Comparison of ENCODE assay signal across 10 cellular contexts in the genomic region with DNA sequence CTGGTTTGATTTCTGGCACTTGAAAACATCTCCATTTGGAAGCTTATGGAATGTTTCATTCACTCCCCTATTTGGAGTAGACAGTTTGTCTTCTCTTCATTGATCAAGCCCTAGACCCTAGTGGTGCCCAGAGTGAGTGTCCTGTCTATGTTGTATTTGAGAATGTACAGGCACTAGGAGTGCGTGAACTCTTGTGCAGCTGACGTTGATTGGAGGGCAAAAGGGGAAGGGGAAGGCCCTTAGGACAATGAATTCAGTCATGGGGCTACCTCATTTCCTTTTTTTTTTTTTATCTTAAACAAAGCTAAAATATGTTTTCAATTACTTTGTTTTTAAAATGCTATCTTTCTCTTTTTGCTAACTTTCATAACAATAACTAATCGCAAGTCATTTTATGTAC.
DNase-seq lines count a peak whose midpoint lies in the region; ATAC-seq and TF ChIP-seq lines count a peak whose summit lies in the region.
"Had no signal": no experiment of that assay in that cellular context is flagged by ENCODE, and none has a peak within 500 bp of the region (broad histone marks: within the 10 kb centered on the region; RNA-seq: fewer than 3 reads in every experiment).

No MANE protein-coding gene starts in this region.

- H3K4me1 Mint-ChIP-seq in activated CD4-positive, alpha-beta T cell treated with anti-CD3 and anti-CD28 coated beads, Interleukin-2, amount 10 ng/mL, durations not matched to agents 7 days and 5 days: peaks cover 82% of the 10 kb centered on the region
- peaks cover 93% of the 10 kb centered on the region for H3K4me1 Mint-ChIP-seq in stimulated activated naive CD8-positive, alpha-beta T cell treated with anti-CD3 and anti-CD28 coated beads, Interleukin-15, amount 100 ng/mL, for 72 hours

- no peaks in the 10 kb centered on the region for H3K9me3 Mint-ChIP-seq in activated CD4-positive, alpha-beta T cell treated with anti-CD3 and anti-CD28 coated beads, Interleukin-2, amount 10 ng/mL, durations not matched to agents 7 days and 5 days
- no peaks in the 10 kb centered on the region for H3K9me3 Mint-ChIP-seq in stimulated activated naive CD8-positive, alpha-beta T cell treated with anti-CD3 and anti-CD28 coated beads, Interleukin-15, amount 100 ng/mL, for 72 hours

- H3K4me3 ChIP-seq in foreskin fibroblast (ENCODE audit: low read depth in 1 of 2, low read length in 2 of 2): no peak overlapping the region

- ATAC-seq in SK-N-SH treated with all-trans-retinoic acid at 6 μM for 48 hours (peak; percentile 26), HG02840 (IDR thresholded peaks at IDR 0.05; ENCODE audit: low FRiP score, unreplicated experiment) (no peak)
- peak; percentile 66 for ATAC-seq in stimulated activated naive CD8-positive, alpha-beta T cell treated with anti-CD3 and anti-CD28 coated beads, Interleukin-15, amount 100 ng/mL, for 72 hours

- CTCF ChIA-PET in activated CD4-positive, alpha-beta T cell treated with anti-CD3 and anti-CD28 coated beads, Interleukin-2, amount 10 ng/mL, durations not matched to agents 7 days and 5 days (lab: Charles Lee): interaction anchor here (0.7 to 3.8 kb wide), 4 partner anchors 9 to 188 kb away, joined by 3 to 14 read pairs (median 4); no protein-coding TSS in a partner anchor

- H3K36me3 Mint-ChIP-seq in activated CD4-positive, alpha-beta T cell treated with anti-CD3 and anti-CD28 coated beads, Interleukin-2, amount 10 ng/mL, durations not matched to agents 7 days and 5 days (ENCODE audit: low read depth): peaks cover 32% of the 10 kb centered on the region

- peak overlapping the region; percentile 13 for H3K4me3 Mint-ChIP-seq in activated CD4-positive, alpha-beta T cell treated with anti-CD3 and anti-CD28 coated beads, Interleukin-2, amount 10 ng/mL, durations not matched to agents 7 days and 5 days
- peak overlapping the region; percentile 33 to 36 for H3K4me3 Mint-ChIP-seq in stimulated activated naive CD8-positive, alpha-beta T cell treated with anti-CD3 and anti-CD28 coated beads, Interleukin-15, amount 100 ng/mL, for 72 hours

- H3K27ac Mint-ChIP-seq in activated CD4-positive, alpha-beta T cell treated with anti-CD3 and anti-CD28 coated beads, Interleukin-2, amount 10 ng/mL, durations not matched to agents 7 days and 5 days: peak overlapping the region; percentile 73
- peak overlapping the region; percentile 35 to 55 for H3K27ac Mint-ChIP-seq in stimulated activated naive CD8-positive, alpha-beta T cell treated with anti-CD3 and anti-CD28 coated beads, Interleukin-15, amount 100 ng/mL, for 72 hours

- POLR2A ChIA-PET in activated CD4-positive, alpha-beta T cell treated with anti-CD3 and anti-CD28 coated beads, Interleukin-2, amount 10 ng/mL, durations not matched to agents 7 days and 5 days (lab: Charles Lee): interaction anchor here (0.5 kb wide), 1 partner anchor 65 kb away, joined by 3 read pairs; no protein-coding TSS in a partner anchor

- TF ChIP-seq CTCF in foreskin fibroblast (IDR thresholded peaks at IDR 0.05; ENCODE audit: low read depth, low read length): no peak

- no peaks in the 10 kb centered on the region for H3K27me3 Mint-ChIP-seq in activated CD4-positive, alpha-beta T cell treated with anti-CD3 and anti-CD28 coated beads, Interleukin-2, amount 10 ng/mL, durations not matched to agents 7 days and 5 days
- no peaks in the 10 kb centered on the region for H3K27me3 Mint-ChIP-seq in stimulated activated naive CD8-positive, alpha-beta T cell treated with anti-CD3 and anti-CD28 coated beads, Interleukin-15, amount 100 ng/mL, for 72 hours

- DNase-seq in activated CD4-positive, alpha-beta T cell treated with anti-CD3 and anti-CD28 coated beads, Interleukin-2, amount 10 ng/mL, durations not matched to agents 7 days and 5 days: no peak
- DNase-seq in activated CD4-positive, alpha-beta T cell treated with anti-CD3 and anti-CD28 coated beads for 1 hour: no peak
- peak; percentile 39 to 66 for DNase-seq in foreskin fibroblast
- peak in 1 of 2 donors; percentile 30 for DNase-seq in stimulated activated naive CD8-positive, alpha-beta T cell treated with anti-CD3 and anti-CD28 coated beads, Interleukin-15, amount 100 ng/mL, for 72 hours
- no peak for DNase-seq in activated gamma-delta T cell treated with Interleukin-2 at 50 U/mL for 16 hours
- no peak for DNase-seq in T-helper 9 cell
- DNase-seq: activated CD4-positive, alpha-beta T cell treated with anti-CD3 and anti-CD28 coated beads, Interleukin-2, amount 50 U/mL, for 1 hour; NCI-H1092 had no signal

TF ChIP-seq in SK-N-SH treated with all-trans-retinoic acid at 6 μM for 48 hours, 23 proteins besides CTCF, POLR2A, EP300 and RAD21:
- no peak for TF ChIP-seq RARB (CRISPR knock-in tag; IDR thresholded peaks at IDR 0.05)
- TF ChIP-seq ZC3H10 (CRISPR knock-in tag; IDR thresholded peaks at IDR 0.05): no peak
- TF ChIP-seq, protein P1, sequence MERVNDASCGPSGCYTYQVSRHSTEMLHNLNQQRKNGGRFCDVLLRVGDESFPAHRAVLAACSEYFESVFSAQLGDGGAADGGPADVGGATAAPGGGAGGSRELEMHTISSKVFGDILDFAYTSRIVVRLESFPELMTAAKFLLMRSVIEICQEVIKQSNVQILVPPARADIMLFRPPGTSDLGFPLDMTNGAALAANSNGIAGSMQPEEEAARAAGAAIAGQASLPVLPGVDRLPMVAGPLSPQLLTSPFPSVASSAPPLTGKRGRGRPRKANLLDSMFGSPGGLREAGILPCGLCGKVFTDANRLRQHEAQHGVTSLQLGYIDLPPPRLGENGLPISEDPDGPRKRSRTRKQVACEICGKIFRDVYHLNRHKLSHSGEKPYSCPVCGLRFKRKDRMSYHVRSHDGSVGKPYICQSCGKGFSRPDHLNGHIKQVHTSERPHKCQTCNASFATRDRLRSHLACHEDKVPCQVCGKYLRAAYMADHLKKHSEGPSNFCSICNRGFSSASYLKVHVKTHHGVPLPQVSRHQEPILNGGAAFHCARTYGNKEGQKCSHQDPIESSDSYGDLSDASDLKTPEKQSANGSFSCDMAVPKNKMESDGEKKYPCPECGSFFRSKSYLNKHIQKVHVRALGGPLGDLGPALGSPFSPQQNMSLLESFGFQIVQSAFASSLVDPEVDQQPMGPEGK (CRISPR knock-in tag; IDR thresholded peaks at IDR 0.05; ENCODE audit: borderline replicate concordance): no peak
- TF ChIP-seq PPARA (CRISPR knock-in tag; IDR thresholded peaks at IDR 0.05; ENCODE audit: borderline replicate concordance): no peak
- no peak for TF ChIP-seq OSR1 (CRISPR knock-in tag; IDR thresholded peaks at IDR 0.05)
- TF ChIP-seq, protein P2, sequence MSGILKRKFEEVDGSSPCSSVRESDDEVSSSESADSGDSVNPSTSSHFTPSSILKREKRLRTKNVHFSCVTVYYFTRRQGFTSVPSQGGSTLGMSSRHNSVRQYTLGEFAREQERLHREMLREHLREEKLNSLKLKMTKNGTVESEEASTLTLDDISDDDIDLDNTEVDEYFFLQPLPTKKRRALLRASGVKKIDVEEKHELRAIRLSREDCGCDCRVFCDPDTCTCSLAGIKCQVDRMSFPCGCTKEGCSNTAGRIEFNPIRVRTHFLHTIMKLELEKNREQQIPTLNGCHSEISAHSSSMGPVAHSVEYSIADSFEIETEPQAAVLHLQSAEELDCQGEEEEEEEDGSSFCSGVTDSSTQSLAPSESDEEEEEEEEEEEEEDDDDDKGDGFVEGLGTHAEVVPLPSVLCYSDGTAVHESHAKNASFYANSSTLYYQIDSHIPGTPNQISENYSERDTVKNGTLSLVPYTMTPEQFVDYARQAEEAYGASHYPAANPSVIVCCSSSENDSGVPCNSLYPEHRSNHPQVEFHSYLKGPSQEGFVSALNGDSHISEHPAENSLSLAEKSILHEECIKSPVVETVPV (CRISPR knock-in tag; IDR thresholded peaks at IDR 0.05): no peak
- TF ChIP-seq TOX (CRISPR knock-in tag; IDR thresholded peaks at IDR 0.05; ENCODE audit: borderline replicate concordance): no peak
- TF ChIP-seq, protein P3, sequence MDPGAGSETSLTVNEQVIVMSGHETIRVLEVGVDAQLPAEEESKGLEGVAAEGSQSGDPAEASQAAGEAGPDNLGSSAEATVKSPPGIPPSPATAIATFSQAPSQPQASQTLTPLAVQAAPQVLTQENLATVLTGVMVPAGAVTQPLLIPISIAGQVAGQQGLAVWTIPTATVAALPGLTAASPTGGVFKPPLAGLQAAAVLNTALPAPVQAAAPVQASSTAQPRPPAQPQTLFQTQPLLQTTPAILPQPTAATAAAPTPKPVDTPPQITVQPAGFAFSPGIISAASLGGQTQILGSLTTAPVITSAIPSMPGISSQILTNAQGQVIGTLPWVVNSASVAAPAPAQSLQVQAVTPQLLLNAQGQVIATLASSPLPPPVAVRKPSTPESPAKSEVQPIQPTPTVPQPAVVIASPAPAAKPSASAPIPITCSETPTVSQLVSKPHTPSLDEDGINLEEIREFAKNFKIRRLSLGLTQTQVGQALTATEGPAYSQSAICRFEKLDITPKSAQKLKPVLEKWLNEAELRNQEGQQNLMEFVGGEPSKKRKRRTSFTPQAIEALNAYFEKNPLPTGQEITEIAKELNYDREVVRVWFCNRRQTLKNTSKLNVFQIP (CRISPR knock-in tag; IDR thresholded peaks at IDR 0.05; ENCODE audit: borderline replicate concordance, low read depth): no peak
- no peak for TF ChIP-seq ZFP3 (CRISPR knock-in tag; IDR thresholded peaks at IDR 0.05)
- TF ChIP-seq TCF4 (CRISPR knock-in tag; IDR thresholded peaks at IDR 0.05; ENCODE audit: borderline replicate concordance): no peak
- TF ChIP-seq ARNTL (CRISPR knock-in tag; IDR thresholded peaks at IDR 0.05; ENCODE audit: borderline replicate concordance, low read depth): no peak
- no peak for TF ChIP-seq ZFP30 (CRISPR knock-in tag; IDR thresholded peaks at IDR 0.05)
- TF ChIP-seq ZNF70 (CRISPR knock-in tag; IDR thresholded peaks at IDR 0.05): no peak
- TF ChIP-seq ZNF8 (CRISPR knock-in tag; IDR thresholded peaks at IDR 0.05): no peak
- no peak for TF ChIP-seq ESRRG (CRISPR knock-in tag; IDR thresholded peaks at IDR 0.05)
- no peak for TF ChIP-seq SNAI2 (CRISPR knock-in tag; IDR thresholded peaks at IDR 0.05)
- TF ChIP-seq, protein P4, sequence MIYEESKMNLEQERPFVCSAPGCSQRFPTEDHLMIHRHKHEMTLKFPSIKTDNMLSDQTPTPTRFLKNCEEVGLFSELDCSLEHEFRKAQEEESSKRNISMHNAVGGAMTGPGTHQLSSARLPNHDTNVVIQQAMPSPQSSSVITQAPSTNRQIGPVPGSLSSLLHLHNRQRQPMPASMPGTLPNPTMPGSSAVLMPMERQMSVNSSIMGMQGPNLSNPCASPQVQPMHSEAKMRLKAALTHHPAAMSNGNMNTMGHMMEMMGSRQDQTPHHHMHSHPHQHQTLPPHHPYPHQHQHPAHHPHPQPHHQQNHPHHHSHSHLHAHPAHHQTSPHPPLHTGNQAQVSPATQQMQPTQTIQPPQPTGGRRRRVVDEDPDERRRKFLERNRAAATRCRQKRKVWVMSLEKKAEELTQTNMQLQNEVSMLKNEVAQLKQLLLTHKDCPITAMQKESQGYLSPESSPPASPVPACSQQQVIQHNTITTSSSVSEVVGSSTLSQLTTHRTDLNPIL (CRISPR knock-in tag; IDR thresholded peaks at IDR 0.05; ENCODE audit: low read depth): no peak
TF ChIP-seq in SK-N-SH treated with all-trans-retinoic acid at 6 μM for 48 hours: peak in this region for 0.

Comparison
In these comparisons a context has a peak if more than half of its experiments do, and no peak if none do; other contexts are left out.
1. DNase-seq: peak in foreskin fibroblast (2 of 2); none in activated CD4-positive, alpha-beta T cell treated with anti-CD3 and anti-CD28 coated beads, Interleukin-2, amount 10 ng/mL, durations not matched to agents 7 days and 5 days (single experiment), activated CD4-positive, alpha-beta T cell treated with anti-CD3 and anti-CD28 coated beads for 1 hour (single experiment), activated gamma-delta T cell treated with Interleukin-2 at 50 U/mL for 16 hours (single experiment) and T-helper 9 cell (single experiment).